33 cellular contexts compared by ENCODE assay signal in the genomic region with DNA sequence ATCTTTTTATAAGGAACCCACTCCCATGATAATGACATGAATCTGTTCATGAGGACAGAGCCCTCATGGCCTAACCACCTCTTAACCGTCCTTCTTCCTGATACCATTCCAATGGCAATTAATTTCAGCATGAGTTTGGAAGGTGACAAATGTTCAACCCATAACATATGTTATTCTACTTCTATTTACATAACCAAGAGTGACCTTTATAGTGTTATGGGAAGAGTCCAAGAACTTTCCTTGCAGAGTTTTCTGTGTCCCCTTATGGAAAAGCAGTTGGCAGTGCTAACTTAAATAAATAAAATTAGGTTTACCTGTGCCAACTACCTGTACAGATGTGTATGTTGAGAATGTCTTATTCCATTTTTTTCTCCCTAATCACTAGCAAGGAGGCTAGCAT.
"Had no signal": no experiment of that assay in that cellular context is flagged by ENCODE, and none has a peak within 500 bp of the region (broad histone marks: within the 10 kb centered on the region; RNA-seq: fewer than 3 reads in every experiment).

No MANE protein-coding gene starts in this region.

- ATAC-seq: activated naive CD4-positive, alpha-beta T cell treated with anti-CD3 and anti-CD28 coated beads, Interleukin-2, amount 50 U/mL, for 72 hours; activated naive CD8-positive, alpha-beta T cell treated with anti-CD3 and anti-CD28 coated beads, Interleukin-2, amount 50 U/mL, for 24 hours; activated T-cell treated with anti-CD3 and anti-CD28 coated beads, Interleukin-2, amount 50 U/mL, for 4 hours; activated T-cell treated with anti-CD3 and anti-CD28 coated beads, Interleukin-2, amount 50 U/mL, for 72 hours; activated T-helper 17 cell treated with anti-CD3 and anti-CD28 coated beads, Interleukin-2, amount 50 U/mL, for 72 hours; body of pancreas had no signal

- H3K4me3 ChIP-seq: adrenal gland, ascending aorta, body of pancreas, breast epithelium, cardiac muscle cell had no signal

- H3K27me3 ChIP-seq: adrenal gland, ascending aorta, body of pancreas, brain microvascular endothelial cell, breast epithelium, cardiac muscle cell had no signal

- DNase-seq: activated effector memory CD4-positive, alpha-beta T cell treated with anti-CD3 and anti-CD28 coated beads, Interleukin-2, amount 50 U/mL, for 16 hours; activated effector memory CD4-positive, alpha-beta T cell treated with Interleukin-2 at 50 U/mL for 16 hours; activated gamma-delta T cell; activated gamma-delta T cell treated with Interleukin-2 at 50 U/mL for 16 hours; activated naive CD4-positive, alpha-beta T cell; activated naive CD4-positive, alpha-beta T cell treated with anti-CD3 and anti-CD28 coated beads for 36 hours; activated naive CD4-positive, alpha-beta T cell treated with anti-CD3 and anti-CD28 coated beads, Interleukin-2, amount 10 ng/mL, durations not matched to agents 7 days and 5 days; activated naive CD4-positive, alpha-beta T cell treated with anti-CD3 and anti-CD28 coated beads, Interleukin-2, amount 50 U/mL, for 16 hours; activated naive CD4-positive, alpha-beta T cell treated with Interleukin-2 at 50 U/mL for 16 hours; activated naive CD8-positive, alpha-beta T cell treated with anti-CD3 and anti-CD28 coated beads for 36 hours; activated naive CD8-positive, alpha-beta T cell treated with anti-CD3 and anti-CD28 coated beads, Interleukin-2, amount 10 ng/mL, durations not matched to agents 7 days and 5 days; activated naive CD8-positive, alpha-beta T cell treated with anti-CD3 and anti-CD28 coated beads, Interleukin-2, amount 50 U/mL, for 24 hours; activated T-cell treated with anti-CD3 and anti-CD28 coated beads for 4 hours; activated T-cell treated with anti-CD3 and anti-CD28 coated beads, Interleukin-2, amount 50 U/mL, for 1 hour; activated T-cell treated with anti-CD3 and anti-CD28 coated beads, Interleukin-2, amount 50 U/mL, for 24 hours; activated T-cell treated with anti-CD3 and anti-CD28 coated beads, Interleukin-2, amount 50 U/mL, for 4 hours; activated T-cell treated with anti-CD3 and anti-CD28 coated beads, Interleukin-2, amount 50 U/mL, for 48 hours; activated T-cell treated with anti-CD3 and anti-CD28 coated beads, Interleukin-2, amount 50 U/mL, for 72 hours; adrenal gland; amniotic stem cell; amygdala; anterior cingulate cortex; aorta; body of pancreas; brain microvascular endothelial cell; caudate nucleus; central memory CD4-positive, alpha-beta T cell; cerebellar nuclear complex had no signal

- H3K9me3 ChIP-seq: adrenal gland, body of pancreas, breast epithelium had no signal

- H3K27ac ChIP-seq: adrenal gland, ascending aorta, body of pancreas, brain microvascular endothelial cell, breast epithelium, cardiac muscle cell had no signal

- H3K4me1 ChIP-seq: adrenal gland, ascending aorta, body of pancreas, breast epithelium had no signal

- H3K36me3 ChIP-seq: adrenal gland, ascending aorta, brain microvascular endothelial cell, breast epithelium, cardiac muscle cell had no signal
